Comparison of ENCODE assay signal across 14 cellular contexts in genomic region chr1:240683576-240683975, GRCh38.
DNase-seq lines count a peak whose midpoint lies in the region; ATAC-seq and TF ChIP-seq lines count a peak whose summit lies in the region.
"Had no signal": no experiment of that assay in that cellular context is flagged by ENCODE, and none has a peak within 500 bp of the region (broad histone marks: within the 10 kb centered on the region; RNA-seq: fewer than 3 reads in every experiment).

No MANE protein-coding gene starts in this region.

- H3K4me1 ChIP-seq in SJCRH30, result no peaks in the 10 kb centered on the region
- H3K4me1 ChIP-seq: Caco-2 had no signal

- H3K27me3 Mint-ChIP-seq in activated CD8-positive, alpha-beta memory T cell treated with anti-CD3 and anti-CD28 coated beads, Interleukin-2, amount 10 ng/mL, durations not matched to agents 7 days and 5 days, result no peaks in the 10 kb centered on the region

- DNase-seq in GM04504 (ENCODE audit: low read depth), result peak; percentile 80
- DNase-seq in fibroblast of mammary gland (ENCODE audit: low read depth), result peak; percentile 75
- peak; percentile 24 for DNase-seq in mucosa of gallbladder (ENCODE audit: low spot score)
- DNase-seq in activated CD8-positive, alpha-beta memory T cell treated with anti-CD3 and anti-CD28 coated beads, Interleukin-2, amount 10 ng/mL, durations not matched to agents 7 days and 5 days, result no peak
- no peak for DNase-seq in C1 segment of cervical spinal cord (lab: John Stamatoyannopoulos, UW)
- no peak for DNase-seq in SJCRH30
- DNase-seq in dorsolateral prefrontal cortex, result no peak
- DNase-seq: Caco-2, GOT3, NCI-H146, NCI-H2107, NCI-H345, NCI-H526 treated with DMSO at 0.1 percent for 48 hours had no signal

- H3K4me1 Mint-ChIP-seq in activated CD8-positive, alpha-beta memory T cell treated with anti-CD3 and anti-CD28 coated beads, Interleukin-2, amount 10 ng/mL, durations not matched to agents 7 days and 5 days, result peaks cover 4% of the 10 kb centered on the region
- H3K4me1 Mint-ChIP-seq: CD14-positive monocyte had no signal

- intact Hi-C loops in dorsolateral prefrontal cortex (cut with DNase I), result no loop called here

- no peak overlapping the region for H3K4me3 Mint-ChIP-seq in activated CD8-positive, alpha-beta memory T cell treated with anti-CD3 and anti-CD28 coated beads, Interleukin-2, amount 10 ng/mL, durations not matched to agents 7 days and 5 days
- H3K4me3 Mint-ChIP-seq: CD14-positive monocyte had no signal

- no peak for ATAC-seq in activated CD8-positive, alpha-beta memory T cell treated with anti-CD3 and anti-CD28 coated beads, Interleukin-2, amount 10 ng/mL, durations not matched to agents 7 days and 5 days

- H3K9me3 Mint-ChIP-seq in activated CD8-positive, alpha-beta memory T cell treated with anti-CD3 and anti-CD28 coated beads, Interleukin-2, amount 10 ng/mL, durations not matched to agents 7 days and 5 days (ENCODE audit: low read depth), result peaks cover 7% of the 10 kb centered on the region

- no peaks in the 10 kb centered on the region for H3K9me3 ChIP-seq in SJCRH30 (replicated peaks)
- H3K9me3 ChIP-seq: Caco-2 had no signal

- H3K27ac ChIP-seq in SJCRH30 (no peak overlapping the region), dorsolateral prefrontal cortex (no peak overlapping the region)

- CTCF ChIA-PET in activated CD8-positive, alpha-beta memory T cell treated with anti-CD3 and anti-CD28 coated beads, Interleukin-2, amount 10 ng/mL, durations not matched to agents 7 days and 5 days (lab: Charles Lee), result no interaction called here

- H3K4me3 ChIP-seq in fibroblast of mammary gland (ENCODE audit: control insufficient read depth, low read depth, low read length) (no peak overlapping the region), SJCRH30 (no peak overlapping the region), dorsolateral prefrontal cortex (no peak overlapping the region)

- no peak overlapping the region for H3K27ac Mint-ChIP-seq in activated CD8-positive, alpha-beta memory T cell treated with anti-CD3 and anti-CD28 coated beads, Interleukin-2, amount 10 ng/mL, durations not matched to agents 7 days and 5 days
- H3K27ac Mint-ChIP-seq: CD14-positive monocyte had no signal

- no peak for TF ChIP-seq CTCF in fibroblast of mammary gland (conservative IDR thresholded peaks at IDR 0.05; ENCODE audit: control insufficient read depth, insufficient read depth, low read depth, low read length)
- no peak for TF ChIP-seq CTCF in dorsolateral prefrontal cortex (IDR thresholded peaks at IDR 0.05 in 54 of 56, conservative IDR thresholded peaks at IDR 0.05 in 2 of 56; ENCODE audit: low read depth in 1 of 56, partially characterized antibody in 56 of 56)

- no peaks in the 10 kb centered on the region for H3K27me3 ChIP-seq in SJCRH30
- no peaks in the 10 kb centered on the region for H3K27me3 ChIP-seq in dorsolateral prefrontal cortex

- no peaks in the 10 kb centered on the region for H3K36me3 Mint-ChIP-seq in activated CD8-positive, alpha-beta memory T cell treated with anti-CD3 and anti-CD28 coated beads, Interleukin-2, amount 10 ng/mL, durations not matched to agents 7 days and 5 days
- H3K36me3 Mint-ChIP-seq: CD14-positive monocyte had no signal

- H3K36me3 ChIP-seq in SJCRH30, result no peaks in the 10 kb centered on the region

Comparison
In these comparisons a context has a peak if more than half of its experiments do, and no peak if none do; other contexts are left out.
1. DNase-seq: peak in GM04504 (single experiment), fibroblast of mammary gland (single experiment) and mucosa of gallbladder (single experiment); none in activated CD8-positive, alpha-beta memory T cell treated with anti-CD3 and anti-CD28 coated beads, Interleukin-2, amount 10 ng/mL, durations not matched to agents 7 days and 5 days (single experiment), C1 segment of cervical spinal cord (0 of 14), SJCRH30 (0 of 2) and dorsolateral prefrontal cortex (0 of 10).